ENCODE assay signal across 9 cellular contexts in genomic region chr17:78337244-78338109, GRCh38. TPM values are rescaled to one million over a fixed set of nuclear protein-coding genes. Genes with fewer than 3 reads are reported as not detected.
A peak's percentile ranks its signal among the peaks of the same experiment; 100 is the strongest.
DNase-seq lines count a peak whose midpoint lies in the region; ATAC-seq, FAIRE-seq and TF ChIP-seq lines count a peak whose summit lies in the region.
"Had no signal": no experiment of that assay in that cellular context is flagged by ENCODE, and none has a peak within 500 bp of the region (broad histone marks: within the 10 kb centered on the region; RNA-seq: fewer than 3 reads in every experiment).

No MANE protein-coding gene starts in this region.

- POLR2A ChIA-PET in PC-3 (lab: Charles Lee; ENCODE audit: unreplicated experiment) (interaction anchor here (0.6 to 1.7 kb wide), 3 partner anchors 21 to 228 kb away, joined by 4 to 6 read pairs (median 5); no protein-coding TSS in a partner anchor), HepG2 (lab: Yijun Ruan, JAX) (no interaction called here)

- no peak for FAIRE-seq in HepG2 (lab: Jason Lieb, UNC)

- H3K36me3 ChIP-seq in PC-3 (ENCODE audit: low read depth, low read length): no peaks in the 10 kb centered on the region
- H3K36me3 ChIP-seq in HepG2 (replicated peaks in 1 of 2; ENCODE audit: control insufficient read depth in 1 of 2, insufficient read depth in 2 of 2, low read length in 2 of 2): no peaks in the 10 kb centered on the region

- peaks cover 16% of the 10 kb centered on the region for H3K4me1 Mint-ChIP-seq in activated CD8-positive, alpha-beta memory T cell treated with anti-CD3 and anti-CD28 coated beads, Interleukin-2, amount 10 ng/mL, durations not matched to agents 7 days and 5 days

- peak; percentile 48 for ATAC-seq in HG02588 (IDR thresholded peaks at IDR 0.05; ENCODE audit: unreplicated experiment)
- ATAC-seq in PC-3: peak; percentile 31
- ATAC-seq in HepG2: no peak
- no peak for ATAC-seq in sciatic nerve
- ATAC-seq in activated CD8-positive, alpha-beta memory T cell treated with anti-CD3 and anti-CD28 coated beads, Interleukin-2, amount 10 ng/mL, durations not matched to agents 7 days and 5 days: no peak

- no peak for TF ChIP-seq CTCF in PC-3 (conservative IDR thresholded peaks at IDR 0.05; ENCODE audit: low read depth, low read length)
- no peak for TF ChIP-seq CTCF in HepG2 (CRISPR knock-in tag; IDR thresholded peaks at IDR 0.05)

- H3K9me2 ChIP-seq in PC-3 (replicated peaks; ENCODE audit: low read length): no peaks in the 10 kb centered on the region

- H3K4me3 ChIP-seq in PC-3 (ENCODE audit: low read length) (peak overlapping the region; percentile 26), HepG2 (replicated peaks in 1 of 3; ENCODE audit: insufficient read depth in 1 of 3, low read depth in 2 of 3, low read length in 3 of 3) (no peak overlapping the region)

- WGBS in HepG2 (ENCODE audit: low lambda C conversion rate): 28% methylated on average over 13 of the region's 19 CpGs

- peaks cover 30% of the 10 kb centered on the region for H3K27me3 Mint-ChIP-seq in activated CD8-positive, alpha-beta memory T cell treated with anti-CD3 and anti-CD28 coated beads, Interleukin-2, amount 10 ng/mL, durations not matched to agents 7 days and 5 days

- H3K9me3 Mint-ChIP-seq in activated CD8-positive, alpha-beta memory T cell treated with anti-CD3 and anti-CD28 coated beads, Interleukin-2, amount 10 ng/mL, durations not matched to agents 7 days and 5 days (ENCODE audit: low read depth): no peaks in the 10 kb centered on the region

- no peaks in the 10 kb centered on the region for H4K20me1 ChIP-seq in PC-3 (ENCODE audit: low read length)
- no peaks in the 10 kb centered on the region for H4K20me1 ChIP-seq in HepG2 (ENCODE audit: insufficient read depth, low read length)

- H3K9me3 ChIP-seq in PC-3 (ENCODE audit: low read length) (no peaks in the 10 kb centered on the region), HepG2 (ENCODE audit: low read length) (no peaks in the 10 kb centered on the region)

- DNase-seq in ELR (ENCODE audit: low read depth) (peak; percentile 100), PC-3 (peak; percentile 98), HepG2 (ENCODE audit: low spot score) (no peak), NCI-H146 (lab: John Stamatoyannopoulos, UW) (no peak), sciatic nerve (ENCODE audit: low spot score) (no peak)
- no peak for DNase-seq in stimulated activated naive CD4-positive, alpha-beta T cell (lab: John Stamatoyannopoulos, UW)
- no peak for DNase-seq in activated CD8-positive, alpha-beta memory T cell treated with anti-CD3 and anti-CD28 coated beads, Interleukin-2, amount 10 ng/mL, durations not matched to agents 7 days and 5 days
- DNase-seq: left cardiac atrium had no signal

- H3K4me1 ChIP-seq in PC-3 (ENCODE audit: insufficient read depth, low read length) (peaks cover 89% of the 10 kb centered on the region), HepG2 (ENCODE audit: insufficient read depth, low read length) (peaks cover 10% of the 10 kb centered on the region)

- H3K4me3 Mint-ChIP-seq in activated CD8-positive, alpha-beta memory T cell treated with anti-CD3 and anti-CD28 coated beads, Interleukin-2, amount 10 ng/mL, durations not matched to agents 7 days and 5 days: no peak overlapping the region

- TF ChIP-seq POLR2A in HepG2 (IDR thresholded peaks at IDR 0.05; ENCODE audit: insufficient read depth in 1 of 2, low read depth in 2 of 2, low read length in 2 of 2): no peak

- no peak overlapping the region for H3K27ac Mint-ChIP-seq in activated CD8-positive, alpha-beta memory T cell treated with anti-CD3 and anti-CD28 coated beads, Interleukin-2, amount 10 ng/mL, durations not matched to agents 7 days and 5 days

- H3K79me2 ChIP-seq in PC-3 (ENCODE audit: low read length) (peaks cover 8% of the 10 kb centered on the region), HepG2 (ENCODE audit: insufficient read depth, low read length) (no peaks in the 10 kb centered on the region)

- TF ChIP-seq RAD21 in HepG2 (CRISPR knock-in tag; IDR thresholded peaks at IDR 0.05): no peak

- no TSS peak for BruUV-seq in PC-3 (replicated peaks; lab: Mats Ljungman, UMichigan)
- BruUV-seq in HepG2 (replicated peaks; lab: Mats Ljungman, UMichigan): no TSS peak

- intact Hi-C loops in PC-3 (cut with micrococcal nuclease) (no loop called here), HepG2 (cut with micrococcal nuclease; ENCODE audit: unreplicated experiment) (no loop called here), sciatic nerve (cut with DNase I) (no loop called here)

- CTCF ChIA-PET in PC-3 (lab: Charles Lee) (no interaction called here), HepG2 (lab: Yijun Ruan, JAX; ENCODE audit: low intra/inter-chr PET ratio, low total read pairs) (no interaction called here)
- CTCF ChIA-PET in activated CD8-positive, alpha-beta memory T cell treated with anti-CD3 and anti-CD28 coated beads, Interleukin-2, amount 10 ng/mL, durations not matched to agents 7 days and 5 days (lab: Charles Lee): interaction anchor here (1.2 kb wide), 1 partner anchor 9 kb away, joined by 3 read pairs; no protein-coding TSS in a partner anchor

- no peaks in the 10 kb centered on the region for H3K36me3 Mint-ChIP-seq in activated CD8-positive, alpha-beta memory T cell treated with anti-CD3 and anti-CD28 coated beads, Interleukin-2, amount 10 ng/mL, durations not matched to agents 7 days and 5 days

- peaks cover 23% of the 10 kb centered on the region for H3F3A ChIP-seq in PC-3 (ENCODE audit: low read length, unreplicated experiment)

- H3K27me3 ChIP-seq in PC-3 (ENCODE audit: low read length) (no peaks in the 10 kb centered on the region), HepG2 (ENCODE audit: control insufficient read depth in 1 of 2, insufficient read depth in 2 of 2, low read length in 2 of 2) (peaks cover 13 to 77% of the 10 kb centered on the region in 2 experiments)

- in situ Hi-C loops in HepG2 (cut with HindIII; ENCODE audit: extremely low pct_ligation_motif_present, low pct_unique_long_range_greater_than_20kb): no loop called here

- H3K9ac ChIP-seq in PC-3 (ENCODE audit: low read length): peak overlapping the region; percentile 88
- no peak overlapping the region for H3K9ac ChIP-seq in HepG2 (ENCODE audit: insufficient read depth, low read depth, low read length)

- TF ChIP-seq EP300 in HepG2 (IDR thresholded peaks at IDR 0.05; ENCODE audit: low read depth in 2 of 2, low read length in 2 of 2): no peak
- no peak for TF ChIP-seq EP300 in HepG2 (CRISPR knock-in tag; IDR thresholded peaks at IDR 0.05; ENCODE audit: borderline replicate concordance)

- H2AFZ ChIP-seq in PC-3 (ENCODE audit: low read length): peak overlapping the region; percentile 32
- H2AFZ ChIP-seq in HepG2 (ENCODE audit: low read length): no peak overlapping the region

- H3K4me2 ChIP-seq in PC-3 (ENCODE audit: low read length) (peak overlapping the region; percentile 70), HepG2 (ENCODE audit: low read depth, low read length) (no peak overlapping the region)

- peak overlapping the region; percentile 96 for H3K27ac ChIP-seq in PC-3 (ENCODE audit: low read length)
- no peak overlapping the region for H3K27ac ChIP-seq in HepG2 (ENCODE audit: extremely low read length, insufficient read depth, low read length)

RNA-seq across cellular contexts. Expression of gene SOCS3, which starts 22.4 kb away (rescaled TPM):
- 103 and 125 TPM in 2 replicates for total RNA-seq in PC-3 (2014; rRNA removed)
- total RNA-seq in HepG2 (2016; rRNA removed; fragmentation: Illumina TruSeq; extraction: Trizol): 0.66 and 0.77 TPM in 2 replicates
- 0.30 and 0.35 TPM in 2 replicates for total RNA-seq in HepG2 (2016; cell fraction: cytosol; rRNA removed; fragmentation: Illumina TruSeq; extraction: Trizol; ENCODE audit: low read depth)
- total RNA-seq in HepG2 (2016; cell fraction: insoluble cytoplasmic fraction; rRNA removed; fragmentation: Illumina TruSeq; extraction: Trizol): 0.59 and 0.95 TPM in 2 replicates
- total RNA-seq in HepG2 (2016; cell fraction: membrane; rRNA removed; fragmentation: Illumina TruSeq; extraction: Trizol): 0.83 and 0.93 TPM in 2 replicates
- total RNA-seq in HepG2 (2016; cell fraction: nucleus; rRNA removed; fragmentation: Illumina TruSeq; extraction: Trizol): 0.66 and 1.2 TPM in 2 replicates
- 2.4 and 3.2 TPM in 2 replicates for polyA plus RNA-seq in HepG2 (2011; rRNA removed)
- polyA plus RNA-seq in HepG2 (2011; cell fraction: cytosol; rRNA removed): 2.4 and 2.6 TPM in 2 replicates
- 4.1 and 5.9 TPM in 2 replicates for polyA plus RNA-seq in HepG2 (2011; cell fraction: nucleus; rRNA removed)
- 0.94 and 3.5 TPM in 2 replicates for polyA plus RNA-seq in HepG2 (2012)
- 0.05 and 0.10 TPM in 2 replicates for polyA plus RNA-seq in HepG2 (2016; cell fraction: cytosol; fragmentation: Illumina TruSeq; extraction: Trizol; ENCODE audit: low read depth)
- 0.32 and 0.52 TPM in 2 replicates for polyA plus RNA-seq in HepG2 (2016; cell fraction: insoluble cytoplasmic fraction; fragmentation: Illumina TruSeq; extraction: Trizol; ENCODE audit: low read depth)
- polyA plus RNA-seq in HepG2 (2016; cell fraction: membrane; fragmentation: Illumina TruSeq; extraction: Trizol; ENCODE audit: low read depth): 0.27 and 0.28 TPM in 2 replicates
- polyA plus RNA-seq in HepG2 (2016; cell fraction: nucleus; fragmentation: Illumina TruSeq; extraction: Trizol; ENCODE audit: insufficient read depth, low read depth): 1.1 and 1.3 TPM in 2 replicates
- 11.0 and 18.7 TPM in 2 replicates for polyA minus RNA-seq in HepG2 (2011; rRNA and poly(A)+ RNA removed; ENCODE audit: low replicate concordance)
- 6.9 and 7.9 TPM in 2 replicates for polyA minus RNA-seq in HepG2 (2011; cell fraction: cytosol; rRNA and poly(A)+ RNA removed)
- 3.5 and 5.2 TPM in 2 replicates for polyA minus RNA-seq in HepG2 (2011; cell fraction: nucleus; rRNA and poly(A)+ RNA removed)
- 144 TPM for total RNA-seq in sciatic nerve
- total RNA-seq in activated CD8-positive, alpha-beta memory T cell treated with anti-CD3 and anti-CD28 coated beads, Interleukin-2, amount 10 ng/mL, durations not matched to agents 7 days and 5 days: 10 to 100 TPM in 1 of 2 experiments, 1 to 10 TPM in 1; 9.9 to 21.3 TPM

RNA-seq across cellular contexts. Expression of gene PGS1, which starts 41.0 kb away (rescaled TPM):
- total RNA-seq in PC-3 (2014; rRNA removed) (40.6 and 47.0 TPM in 2 replicates), HepG2 (2016; rRNA removed; fragmentation: Illumina TruSeq; extraction: Trizol) (18.8 and 25.9 TPM in 2 replicates), sciatic nerve (59.2 TPM)
- total RNA-seq in HepG2 (2016; cell fraction: cytosol; rRNA removed; fragmentation: Illumina TruSeq; extraction: Trizol; ENCODE audit: low read depth): 10.8 and 10.9 TPM in 2 replicates
- total RNA-seq in HepG2 (2016; cell fraction: insoluble cytoplasmic fraction; rRNA removed; fragmentation: Illumina TruSeq; extraction: Trizol): 14.8 and 27.5 TPM in 2 replicates
- total RNA-seq in HepG2 (2016; cell fraction: membrane; rRNA removed; fragmentation: Illumina TruSeq; extraction: Trizol): 11.3 and 11.9 TPM in 2 replicates
- 27.4 and 30.7 TPM in 2 replicates for total RNA-seq in HepG2 (2016; cell fraction: nucleus; rRNA removed; fragmentation: Illumina TruSeq; extraction: Trizol)
- polyA plus RNA-seq in HepG2 (2011; rRNA removed): 31.5 and 42.3 TPM in 2 replicates
- polyA plus RNA-seq in HepG2 (2011; cell fraction: cytosol; rRNA removed): 30.6 and 33.0 TPM in 2 replicates
- 151 and 153 TPM in 2 replicates for polyA plus RNA-seq in HepG2 (2011; cell fraction: nucleus; rRNA removed)
- 18.3 and 27.7 TPM in 2 replicates for polyA plus RNA-seq in HepG2 (2012)
- polyA plus RNA-seq in HepG2 (2016; cell fraction: cytosol; fragmentation: Illumina TruSeq; extraction: Trizol; ENCODE audit: low read depth): 2.9 and 3.9 TPM in 2 replicates
- polyA plus RNA-seq in HepG2 (2016; cell fraction: insoluble cytoplasmic fraction; fragmentation: Illumina TruSeq; extraction: Trizol; ENCODE audit: low read depth): 12.8 and 16.5 TPM in 2 replicates
- polyA plus RNA-seq in HepG2 (2016; cell fraction: membrane; fragmentation: Illumina TruSeq; extraction: Trizol; ENCODE audit: low read depth): 6.1 and 6.7 TPM in 2 replicates
- 50.4 and 56.8 TPM in 2 replicates for polyA plus RNA-seq in HepG2 (2016; cell fraction: nucleus; fragmentation: Illumina TruSeq; extraction: Trizol; ENCODE audit: insufficient read depth, low read depth)
- 49.2 and 54.3 TPM in 2 replicates for polyA minus RNA-seq in HepG2 (2011; rRNA and poly(A)+ RNA removed; ENCODE audit: low replicate concordance)
- polyA minus RNA-seq in HepG2 (2011; cell fraction: cytosol; rRNA and poly(A)+ RNA removed): 13.6 and 15.2 TPM in 2 replicates
- 58.3 and 63.7 TPM in 2 replicates for polyA minus RNA-seq in HepG2 (2011; cell fraction: nucleus; rRNA and poly(A)+ RNA removed)
- total RNA-seq in activated CD8-positive, alpha-beta memory T cell treated with anti-CD3 and anti-CD28 coated beads, Interleukin-2, amount 10 ng/mL, durations not matched to agents 7 days and 5 days: 10 to 100 TPM; 52.2 to 70.2 TPM

Comparison
In these comparisons a context has a peak if more than half of its experiments do, and no peak if none do; other contexts are left out.
1. DNase-seq: peak in ELR (single experiment) and PC-3 (single experiment); none in HepG2 (single experiment), NCI-H146 (single experiment), stimulated activated naive CD4-positive, alpha-beta T cell (0 of 6), sciatic nerve (single experiment) and activated CD8-positive, alpha-beta memory T cell treated with anti-CD3 and anti-CD28 coated beads, Interleukin-2, amount 10 ng/mL, durations not matched to agents 7 days and 5 days (single experiment).
2. ATAC-seq: peak in HG02588 (single experiment) and PC-3 (single experiment); none in HepG2 (single experiment), sciatic nerve (single experiment) and activated CD8-positive, alpha-beta memory T cell treated with anti-CD3 and anti-CD28 coated beads, Interleukin-2, amount 10 ng/mL, durations not matched to agents 7 days and 5 days (single experiment).